ENCODE assay signal across 27 cellular contexts in genomic region chr2:36165132-36165531, GRCh38.
A peak's percentile ranks its signal among the peaks of the same experiment; 100 is the strongest.
DNase-seq lines count a peak whose midpoint lies in the region; ATAC-seq, FAIRE-seq and TF ChIP-seq lines count a peak whose summit lies in the region.
"Had no signal": no experiment of that assay in that cellular context is flagged by ENCODE, and none has a peak within 500 bp of the region (broad histone marks: within the 10 kb centered on the region; RNA-seq: fewer than 3 reads in every experiment).

No MANE protein-coding gene starts in this region.

- H3K27me3 ChIP-seq in pancreas: no peaks in the 10 kb centered on the region
- H3K27me3 ChIP-seq: body of pancreas had no signal

- H3K27ac ChIP-seq in pancreas: no peak overlapping the region
- H3K27ac ChIP-seq: body of pancreas, psoas muscle, spleen, thoracic aorta had no signal

- H3K27me3 Mint-ChIP-seq in activated T-cell treated with anti-CD3 and anti-CD28 coated beads, Interleukin-2, amount 50 U/mL, for 72 hours (ENCODE audit: low read depth): peaks cover 9% of the 10 kb centered on the region

- 19 to 22% methylated on average over 4 of the region's 4 CpGs for WGBS in pancreas, 2 donors

- no peak overlapping the region for H3K4me3 ChIP-seq in pancreas
- H3K4me3 ChIP-seq: body of pancreas, psoas muscle, spleen, thoracic aorta had no signal

- no peak for TF ChIP-seq CTCF in pancreas (IDR thresholded peaks at IDR 0.05)

- no peaks in the 10 kb centered on the region for H3K4me1 Mint-ChIP-seq in activated T-cell treated with anti-CD3 and anti-CD28 coated beads, Interleukin-2, amount 50 U/mL, for 72 hours (ENCODE audit: low read depth)
- H3K4me1 Mint-ChIP-seq: activated naive CD8-positive, alpha-beta T cell treated with anti-CD3 and anti-CD28 coated beads for 36 hours; neural crest cell had no signal

- DNase-seq in pancreas (no peak), Right ventricle myocardium superior (no peak), globus pallidus (ENCODE audit: low spot score) (no peak), NCI-H1417 (lab: John Stamatoyannopoulos, UW) (no peak)
- DNase-seq in activated T-cell treated with anti-CD3 and anti-CD28 coated beads, Interleukin-2, amount 50 U/mL, for 72 hours: no peak
- DNase-seq: activated CD8-positive, alpha-beta T cell treated with anti-CD3 and anti-CD28 coated beads, Interleukin-2, amount 10 ng/mL, durations not matched to agents 7 days and 5 days; activated naive CD8-positive, alpha-beta T cell treated with anti-CD3 and anti-CD28 coated beads for 36 hours; activated T-cell treated with anti-CD3 and anti-CD28 coated beads, Interleukin-2, amount 50 U/mL, for 48 hours; body of pancreas; Caco-2; GDM1; kidney glomerular epithelial cell; midbrain; NCI-H1694; NCI-H226; psoas muscle; spleen had no signal

- H3K27ac Mint-ChIP-seq in activated T-cell treated with anti-CD3 and anti-CD28 coated beads, Interleukin-2, amount 50 U/mL, for 72 hours: no peak overlapping the region
- H3K27ac Mint-ChIP-seq: activated CD8-positive, alpha-beta T cell treated with anti-CD3 and anti-CD28 coated beads, Interleukin-2, amount 10 ng/mL, durations not matched to agents 7 days and 5 days; activated naive CD8-positive, alpha-beta T cell treated with anti-CD3 and anti-CD28 coated beads for 36 hours; T-helper 1 cell treated with Interleukin-12 subunit alpha and Interleukin-12 subunit beta and Interleukin-4 antibody, amounts not matched to agents 30 μg/mL and 1 μg/mL, for 36 hours had no signal

- no peak overlapping the region for H3K4me3 Mint-ChIP-seq in activated T-cell treated with anti-CD3 and anti-CD28 coated beads, Interleukin-2, amount 50 U/mL, for 72 hours
- H3K4me3 Mint-ChIP-seq: activated CD8-positive, alpha-beta T cell treated with anti-CD3 and anti-CD28 coated beads, Interleukin-2, amount 10 ng/mL, durations not matched to agents 7 days and 5 days; activated naive CD8-positive, alpha-beta T cell treated with anti-CD3 and anti-CD28 coated beads for 36 hours; neural crest cell; T-helper 1 cell treated with Interleukin-12 subunit alpha and Interleukin-12 subunit beta and Interleukin-4 antibody, amounts not matched to agents 30 μg/mL and 1 μg/mL, for 36 hours had no signal

- H3K36me3 Mint-ChIP-seq in activated T-cell treated with anti-CD3 and anti-CD28 coated beads, Interleukin-2, amount 50 U/mL, for 72 hours (ENCODE audit: insufficient read depth in 2 of 2): no peaks in the 10 kb centered on the region
- H3K36me3 Mint-ChIP-seq: activated naive CD8-positive, alpha-beta T cell treated with anti-CD3 and anti-CD28 coated beads for 36 hours had no signal

- no peaks in the 10 kb centered on the region for H3K9me3 ChIP-seq in pancreas
- H3K9me3 ChIP-seq: body of pancreas, Caco-2, psoas muscle, spleen, thoracic aorta had no signal

- FAIRE-seq in pancreas (lab: Jason Lieb, UNC): no peak
- FAIRE-seq: colon, endometrium, GM12892 had no signal

- H3K4me1 ChIP-seq in pancreas: no peaks in the 10 kb centered on the region
- H3K4me1 ChIP-seq: psoas muscle, spleen had no signal

- no peaks in the 10 kb centered on the region for H3K36me3 ChIP-seq in pancreas
- H3K36me3 ChIP-seq: spleen, thoracic aorta had no signal

- ATAC-seq in GM18909 (IDR thresholded peaks at IDR 0.05; ENCODE audit: poor library complexity, unreplicated experiment) (peak; percentile 75), GM21786 (IDR thresholded peaks at IDR 0.05; ENCODE audit: unreplicated experiment) (peak; percentile 59), HG03135 (IDR thresholded peaks at IDR 0.05; ENCODE audit: unreplicated experiment) (peak; percentile 66), pancreas (peak in 3 of 4 donors; percentile 34 to 70 (median 60)), Right ventricle myocardium superior (ENCODE audit: poor library complexity) (no peak)
- ATAC-seq in activated T-cell treated with anti-CD3 and anti-CD28 coated beads, Interleukin-2, amount 50 U/mL, for 72 hours (replicated peaks in 1 of 2): no peak
- ATAC-seq: activated CD8-positive, alpha-beta T cell treated with anti-CD3 and anti-CD28 coated beads, Interleukin-2, amount 10 ng/mL, durations not matched to agents 7 days and 5 days; body of pancreas; HCT116; psoas muscle had no signal

- intact Hi-C loops in pancreas (cut with DNase I): no loop called here
- intact Hi-C loops in Right ventricle myocardium superior (cut with DNase I): no loop called here

- no peaks in the 10 kb centered on the region for H3K9me3 Mint-ChIP-seq in activated T-cell treated with anti-CD3 and anti-CD28 coated beads, Interleukin-2, amount 50 U/mL, for 72 hours
- H3K9me3 Mint-ChIP-seq: activated naive CD8-positive, alpha-beta T cell treated with anti-CD3 and anti-CD28 coated beads for 36 hours; T-helper 1 cell treated with Interleukin-12 subunit alpha and Interleukin-12 subunit beta and Interleukin-4 antibody, amounts not matched to agents 30 μg/mL and 1 μg/mL, for 36 hours had no signal

Comparison
In these comparisons a context has a peak if more than half of its experiments do, and no peak if none do; other contexts are left out.
1. ATAC-seq: peak in GM18909 (single experiment), GM21786 (single experiment), HG03135 (single experiment) and pancreas (3 of 4); none in Right ventricle myocardium superior (single experiment) and activated T-cell treated with anti-CD3 and anti-CD28 coated beads, Interleukin-2, amount 50 U/mL, for 72 hours (0 of 2).